Comparison of ENCODE assay signal across 9 cellular contexts in the genomic region with DNA sequence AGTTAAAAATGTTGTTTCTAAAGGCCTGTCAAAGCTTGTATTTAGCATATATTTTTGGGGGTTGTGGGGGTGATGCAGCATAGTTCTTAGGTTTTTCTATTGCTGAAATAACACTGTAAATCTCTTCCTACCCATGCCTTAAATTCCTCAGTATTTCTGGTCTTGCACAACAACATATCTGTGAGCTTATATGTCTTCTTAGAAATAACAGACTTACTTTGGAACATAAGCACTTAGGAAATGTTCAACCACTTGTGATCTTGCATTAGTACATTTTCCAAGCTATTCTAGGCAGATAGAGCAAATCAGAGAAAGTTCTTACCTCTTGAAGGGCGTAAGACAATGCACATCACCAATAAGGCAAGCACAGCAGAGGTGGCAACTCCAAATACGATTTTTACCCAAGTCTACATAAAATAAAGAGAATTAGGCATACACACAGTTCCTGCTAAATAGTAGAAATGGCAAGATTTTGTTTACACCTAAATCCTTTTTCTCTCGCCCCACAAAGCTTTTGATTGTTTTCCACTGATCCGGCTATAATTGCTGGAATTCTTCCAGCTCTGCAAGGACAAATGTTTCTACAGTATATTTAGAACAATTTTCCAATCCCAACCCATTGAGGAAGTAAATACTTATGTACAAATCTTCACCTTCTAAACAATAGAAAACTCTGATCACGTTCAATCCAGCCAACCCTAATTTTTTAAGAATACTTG.
DNase-seq lines count a peak whose midpoint lies in the region; TF ChIP-seq lines count a peak whose summit lies in the region.
"Had no signal": no experiment of that assay in that cellular context is flagged by ENCODE, and none has a peak within 500 bp of the region (broad histone marks: within the 10 kb centered on the region; RNA-seq: fewer than 3 reads in every experiment).

No MANE protein-coding gene starts in this region.

- no peaks in the 10 kb centered on the region for H3K9me3 ChIP-seq in stomach smooth muscle (ENCODE audit: control insufficient read depth in 2 of 2, low read length in 2 of 2)

- H3K4me3 ChIP-seq in astrocyte of the cerebellum (ENCODE audit: low read depth, low read length) (peak overlapping the region; percentile 58), stomach smooth muscle (ENCODE audit: low read length in 2 of 2) (peak overlapping the region; percentile 22 to 30)

- H3K27me3 ChIP-seq in stomach smooth muscle (ENCODE audit: control insufficient read depth in 1 of 2, insufficient read depth in 2 of 2, low read length in 2 of 2) = no peaks in the 10 kb centered on the region

- no peak overlapping the region for H3K27ac ChIP-seq in stomach smooth muscle (ENCODE audit: low read length)

- in situ Hi-C loops in astrocyte of the cerebellum (cut with HindIII; ENCODE audit: low sequenced_read_pairs) = no loop called here

- no peak for TF ChIP-seq CTCF in astrocyte of the cerebellum (IDR thresholded peaks at IDR 0.05; ENCODE audit: low read depth, low read length, missing control alignments)

- peaks cover 7% of the 10 kb centered on the region for H3K4me1 ChIP-seq in stomach smooth muscle (ENCODE audit: control insufficient read depth, insufficient read depth, low read length)

- DNase-seq in HS-5 (ENCODE audit: low read depth) (peak; percentile 51), astrocyte of the cerebellum (ENCODE audit: low read depth) (no peak), iris pigment epithelial cell (ENCODE audit: low read depth) (peak; percentile 96), hippocampal formation (lab: John Stamatoyannopoulos, UW) (no peak), HuH-7 (ENCODE audit: low spot score) (no peak)
- DNase-seq in activated CD4-positive, alpha-beta T cell treated with anti-CD3 and anti-CD28 coated beads for 48 hours = no peak
- DNase-seq: cortex of kidney, left ventricle myocardium superior had no signal

- H3K36me3 ChIP-seq in stomach smooth muscle (ENCODE audit: control insufficient read depth in 2 of 2, insufficient read depth in 2 of 2, low read length in 2 of 2) = no peaks in the 10 kb centered on the region

- H3K9ac ChIP-seq in stomach smooth muscle (ENCODE audit: low read length in 2 of 2) = no peak overlapping the region

Comparison
In these comparisons a context has a peak if more than half of its experiments do, and no peak if none do; other contexts are left out.
1. DNase-seq: peak in HS-5 (single experiment) and iris pigment epithelial cell (single experiment); none in astrocyte of the cerebellum (single experiment), activated CD4-positive, alpha-beta T cell treated with anti-CD3 and anti-CD28 coated beads for 48 hours (single experiment), hippocampal formation (0 of 2) and HuH-7 (single experiment).